Comparison of ENCODE assay signal across 1 cellular context in genomic region chr3:31724144-31724543, GRCh38.
TF ChIP-seq lines count a peak whose summit lies in the region.

No MANE protein-coding gene starts in this region.

TF ChIP-seq in GM23338, 12 proteins besides CTCF, POLR2A, EP300 and RAD21 (continued from another document):
- TF ChIP-seq REST (IDR thresholded peaks at IDR 0.05; ENCODE audit: unreplicated experiment) (no peak), JUNB (IDR thresholded peaks at IDR 0.05; ENCODE audit: unreplicated experiment) (no peak), ZNF331 (CRISPR knock-in tag; IDR thresholded peaks at IDR 0.05; ENCODE audit: low read depth) (no peak), POLR2AphosphoS5 (IDR thresholded peaks at IDR 0.05; ENCODE audit: low read depth) (no peak), EZH2 (IDR thresholded peaks at IDR 0.05; ENCODE audit: low read depth, unreplicated experiment) (no peak), ETS1 (IDR thresholded peaks at IDR 0.05) (no peak)
